Comparison of ENCODE assay signal across 1 cellular context in the genomic region with DNA sequence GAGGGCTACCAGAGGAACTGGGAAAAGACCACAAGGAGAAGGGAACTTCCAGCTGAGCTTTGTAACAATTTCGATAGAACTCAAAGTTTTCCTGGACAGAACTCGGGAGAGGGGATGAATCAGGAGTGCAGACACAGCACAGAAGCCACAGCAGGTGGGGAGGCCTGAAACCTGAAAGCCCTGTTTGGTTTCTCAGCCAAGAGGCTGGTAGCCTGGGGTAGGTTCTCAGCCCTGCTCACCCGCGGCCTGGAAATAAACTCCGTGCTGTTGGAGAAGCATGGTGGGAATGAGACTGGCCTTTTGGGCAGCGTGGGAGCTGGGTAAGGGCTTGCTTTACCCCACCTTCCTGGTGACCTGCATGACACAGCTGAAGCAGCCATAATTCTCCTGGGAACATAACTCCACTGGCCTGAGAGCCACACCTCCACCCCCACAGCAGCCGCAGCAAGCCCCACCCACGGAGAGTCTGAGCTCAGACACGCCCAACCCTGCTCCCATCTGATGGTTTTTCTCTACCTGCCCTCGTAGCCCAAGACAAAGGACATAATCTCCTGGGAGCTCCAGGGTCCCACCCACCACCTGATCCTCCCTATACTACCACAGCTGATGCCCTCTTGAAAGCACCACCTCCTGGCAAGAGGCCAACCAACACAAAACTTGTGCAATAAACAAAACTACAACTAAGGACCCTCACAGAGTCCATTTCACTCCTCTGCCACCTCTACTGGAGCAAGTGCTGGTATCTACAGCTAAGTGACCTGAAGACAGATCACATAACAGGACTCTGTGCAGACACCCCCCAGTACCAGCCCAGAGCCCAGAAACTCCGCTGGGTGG.
TF ChIP-seq lines count a peak whose summit lies in the region.

No MANE protein-coding gene starts in this region.

TF ChIP-seq in WTC11, 78 proteins besides CTCF, POLR2A, EP300 and RAD21 (continued from another document):
- TF ChIP-seq, protein P1, sequence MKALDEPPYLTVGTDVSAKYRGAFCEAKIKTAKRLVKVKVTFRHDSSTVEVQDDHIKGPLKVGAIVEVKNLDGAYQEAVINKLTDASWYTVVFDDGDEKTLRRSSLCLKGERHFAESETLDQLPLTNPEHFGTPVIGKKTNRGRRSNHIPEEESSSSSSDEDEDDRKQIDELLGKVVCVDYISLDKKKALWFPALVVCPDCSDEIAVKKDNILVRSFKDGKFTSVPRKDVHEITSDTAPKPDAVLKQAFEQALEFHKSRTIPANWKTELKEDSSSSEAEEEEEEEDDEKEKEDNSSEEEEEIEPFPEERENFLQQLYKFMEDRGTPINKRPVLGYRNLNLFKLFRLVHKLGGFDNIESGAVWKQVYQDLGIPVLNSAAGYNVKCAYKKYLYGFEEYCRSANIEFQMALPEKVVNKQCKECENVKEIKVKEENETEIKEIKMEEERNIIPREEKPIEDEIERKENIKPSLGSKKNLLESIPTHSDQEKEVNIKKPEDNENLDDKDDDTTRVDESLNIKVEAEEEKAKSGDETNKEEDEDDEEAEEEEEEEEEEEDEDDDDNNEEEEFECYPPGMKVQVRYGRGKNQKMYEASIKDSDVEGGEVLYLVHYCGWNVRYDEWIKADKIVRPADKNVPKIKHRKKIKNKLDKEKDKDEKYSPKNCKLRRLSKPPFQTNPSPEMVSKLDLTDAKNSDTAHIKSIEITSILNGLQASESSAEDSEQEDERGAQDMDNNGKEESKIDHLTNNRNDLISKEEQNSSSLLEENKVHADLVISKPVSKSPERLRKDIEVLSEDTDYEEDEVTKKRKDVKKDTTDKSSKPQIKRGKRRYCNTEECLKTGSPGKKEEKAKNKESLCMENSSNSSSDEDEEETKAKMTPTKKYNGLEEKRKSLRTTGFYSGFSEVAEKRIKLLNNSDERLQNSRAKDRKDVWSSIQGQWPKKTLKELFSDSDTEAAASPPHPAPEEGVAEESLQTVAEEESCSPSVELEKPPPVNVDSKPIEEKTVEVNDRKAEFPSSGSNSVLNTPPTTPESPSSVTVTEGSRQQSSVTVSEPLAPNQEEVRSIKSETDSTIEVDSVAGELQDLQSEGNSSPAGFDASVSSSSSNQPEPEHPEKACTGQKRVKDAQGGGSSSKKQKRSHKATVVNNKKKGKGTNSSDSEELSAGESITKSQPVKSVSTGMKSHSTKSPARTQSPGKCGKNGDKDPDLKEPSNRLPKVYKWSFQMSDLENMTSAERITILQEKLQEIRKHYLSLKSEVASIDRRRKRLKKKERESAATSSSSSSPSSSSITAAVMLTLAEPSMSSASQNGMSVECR (CRISPR knock-in tag; IDR thresholded peaks at IDR 0.05; ENCODE audit: borderline replicate concordance), result no peak
- TF ChIP-seq SMAD3 (CRISPR knock-in tag; IDR thresholded peaks at IDR 0.05; ENCODE audit: borderline replicate concordance) (no peak), ATF1 (CRISPR knock-in tag; IDR thresholded peaks at IDR 0.05) (no peak), GRHL2 (CRISPR knock-in tag; IDR thresholded peaks at IDR 0.05; ENCODE audit: insufficient replicate concordance, severe bottlenecking) (no peak), EMX1 (CRISPR knock-in tag; IDR thresholded peaks at IDR 0.05) (no peak), GTF2I (CRISPR knock-in tag; conservative IDR thresholded peaks at IDR 0.05) (no peak), KAT7 (CRISPR knock-in tag; IDR thresholded peaks at IDR 0.05; ENCODE audit: borderline replicate concordance) (no peak), ESRRA (CRISPR knock-in tag; IDR thresholded peaks at IDR 0.05; ENCODE audit: borderline replicate concordance) (no peak), SOX15 (CRISPR knock-in tag; IDR thresholded peaks at IDR 0.05) (no peak), IRF2 (CRISPR knock-in tag; IDR thresholded peaks at IDR 0.05; ENCODE audit: borderline replicate concordance, low read depth) (no peak), CREM (CRISPR knock-in tag; IDR thresholded peaks at IDR 0.05) (no peak)
- TF ChIP-seq, protein P2, sequence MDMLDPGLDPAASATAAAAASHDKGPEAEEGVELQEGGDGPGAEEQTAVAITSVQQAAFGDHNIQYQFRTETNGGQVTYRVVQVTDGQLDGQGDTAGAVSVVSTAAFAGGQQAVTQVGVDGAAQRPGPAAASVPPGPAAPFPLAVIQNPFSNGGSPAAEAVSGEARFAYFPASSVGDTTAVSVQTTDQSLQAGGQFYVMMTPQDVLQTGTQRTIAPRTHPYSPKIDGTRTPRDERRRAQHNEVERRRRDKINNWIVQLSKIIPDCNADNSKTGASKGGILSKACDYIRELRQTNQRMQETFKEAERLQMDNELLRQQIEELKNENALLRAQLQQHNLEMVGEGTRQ (CRISPR knock-in tag; IDR thresholded peaks at IDR 0.05), result no peak
